In the genomic region with DNA sequence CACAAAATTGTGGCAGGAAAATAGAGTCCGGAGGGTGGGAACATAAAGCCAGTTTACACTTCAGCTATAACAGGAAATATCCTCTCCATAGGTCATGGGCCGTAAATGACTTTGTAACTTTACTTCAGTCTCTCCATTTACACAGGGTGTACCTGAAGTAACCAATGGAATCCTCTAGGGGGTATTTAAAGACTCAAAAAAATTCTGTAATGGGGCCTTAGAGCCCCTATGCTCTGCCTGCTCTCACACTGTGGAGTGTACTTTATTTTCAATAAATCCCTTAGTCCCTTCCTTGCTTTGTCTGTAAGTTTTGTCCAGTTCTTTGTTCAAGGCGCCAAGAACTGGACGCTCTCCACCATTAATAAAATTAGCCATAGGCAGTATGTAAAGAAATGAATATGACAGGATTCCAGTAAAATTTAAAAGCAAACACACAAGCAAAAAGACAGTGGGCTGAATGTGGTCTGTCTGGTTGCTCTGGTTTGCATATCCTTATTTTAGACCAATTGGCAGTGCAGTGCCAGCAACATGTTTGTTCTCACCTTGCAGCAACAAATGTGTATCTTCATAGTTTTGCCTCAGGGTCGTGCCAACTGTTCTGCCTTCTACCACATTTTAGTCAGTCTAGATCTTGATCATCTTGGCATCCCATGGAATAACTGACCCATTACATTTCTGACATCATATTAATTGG, we compare ENCODE assay signal across 17 cellular contexts.
"Had no signal": no experiment of that assay in that cellular context is flagged by ENCODE, and none has a peak within 500 bp of the region (broad histone marks: within the 10 kb centered on the region; RNA-seq: fewer than 3 reads in every experiment).

No MANE protein-coding gene starts in this region.

- H3K4me3 ChIP-seq: colonic mucosa, gastrocnemius medialis, heart left ventricle, thyroid gland had no signal

- H3K4me3 Mint-ChIP-seq: activated naive CD8-positive, alpha-beta T cell treated with anti-CD3 and anti-CD28 coated beads for 36 hours; brain; naive B cell; stimulated activated memory B cell treated with anti-CD40 and anti-IgM and Interleukin-4, amounts not matched to agents 10 μg/mL and 1 μg/mL and 100 μg/mL, for 72 hours had no signal

- DNase-seq: activated CD8-positive, alpha-beta memory T cell treated with anti-CD3 and anti-CD28 coated beads, Interleukin-2, amount 50 U/mL, for 48 hours; activated gamma-delta T cell treated with Interleukin-2 at 50 U/mL for 16 hours; activated naive CD8-positive, alpha-beta T cell treated with anti-CD3 and anti-CD28 coated beads for 36 hours; amygdala; central memory CD4-positive, alpha-beta T cell; colonic mucosa; effector CD8-positive, alpha-beta T cell; gastrocnemius medialis; heart left ventricle; left colon; naive B cell; stimulated activated CD4-positive, alpha-beta T cell treated with anti-CD3 and anti-CD28 coated beads, Interleukin-2, amount 100 ng/mL, for 48 hours; thyroid gland had no signal

- H3K79me2 ChIP-seq: parathyroid adenoma had no signal

- H3K27ac Mint-ChIP-seq: activated naive CD8-positive, alpha-beta T cell treated with anti-CD3 and anti-CD28 coated beads for 36 hours; brain; naive B cell; stimulated activated memory B cell treated with anti-CD40 and anti-IgM and Interleukin-4, amounts not matched to agents 10 μg/mL and 1 μg/mL and 100 μg/mL, for 72 hours had no signal

- H3K36me3 Mint-ChIP-seq: activated naive CD8-positive, alpha-beta T cell treated with anti-CD3 and anti-CD28 coated beads for 36 hours; brain; naive B cell; stimulated activated memory B cell treated with anti-CD40 and anti-IgM and Interleukin-4, amounts not matched to agents 10 μg/mL and 1 μg/mL and 100 μg/mL, for 72 hours had no signal

- H3K27me3 Mint-ChIP-seq: activated naive CD8-positive, alpha-beta T cell treated with anti-CD3 and anti-CD28 coated beads for 36 hours; brain; naive B cell; stimulated activated memory B cell treated with anti-CD40 and anti-IgM and Interleukin-4, amounts not matched to agents 10 μg/mL and 1 μg/mL and 100 μg/mL, for 72 hours had no signal

- H3K27ac ChIP-seq: colonic mucosa, epithelial cell of prostate, gastrocnemius medialis, heart left ventricle, parathyroid adenoma, thyroid gland had no signal

- H3K9ac ChIP-seq: parathyroid adenoma had no signal

- H2AFZ ChIP-seq: parathyroid adenoma had no signal

- H3K4me1 Mint-ChIP-seq: activated naive CD8-positive, alpha-beta T cell treated with anti-CD3 and anti-CD28 coated beads for 36 hours; naive B cell; stimulated activated memory B cell treated with anti-CD40 and anti-IgM and Interleukin-4, amounts not matched to agents 10 μg/mL and 1 μg/mL and 100 μg/mL, for 72 hours had no signal

- H3K27me3 ChIP-seq: colonic mucosa, gastrocnemius medialis, heart left ventricle, thyroid gland had no signal

- H3K4me1 ChIP-seq: colonic mucosa, gastrocnemius medialis, heart left ventricle, parathyroid adenoma, thyroid gland had no signal

- H3K9me3 ChIP-seq: colonic mucosa, gastrocnemius medialis, heart left ventricle, thyroid gland had no signal

- H3K36me3 ChIP-seq: colonic mucosa, gastrocnemius medialis, heart left ventricle, thyroid gland had no signal
